ENCODE assay signal across 8 cellular contexts in genomic region chr16:80803341-80804060, GRCh38. TPM values are rescaled to one million over a fixed set of nuclear protein-coding genes. Genes with fewer than 3 reads are reported as not detected.
DNase-seq lines count a peak whose midpoint lies in the region; ATAC-seq and TF ChIP-seq lines count a peak whose summit lies in the region.

No MANE protein-coding gene starts in this region.

- 0% methylated on average over 1 of the region's 88 CpGs for WGBS in mesenchymal stem cell
- 9 to 19% methylated on average over 13 to 47 of the region's 88 CpGs for WGBS in tibial nerve, 2 donors

- no peak overlapping the region for H2AK5ac ChIP-seq in mesenchymal stem cell (ENCODE audit: low read length, severe bottlenecking)

- H2BK5ac ChIP-seq in mesenchymal stem cell (ENCODE audit: low read depth, low read length, poor library complexity, severe bottlenecking): no peak overlapping the region

- H3K18ac ChIP-seq in mesenchymal stem cell (ENCODE audit: low read depth in 1 of 2, low read length in 2 of 2): no peak overlapping the region

- in situ Hi-C loops in GM13976 (cut with MboI; ENCODE audit: low sequenced_read_pairs, unreplicated experiment): loop anchor here (10.0 kb wide), 1 partner anchor 259 kb away; the partner anchor contains the start of gene DYNLRB2

- H3K27ac ChIP-seq in coronary artery: peak overlapping the region in 1 of 2 donors; percentile 74
- H3K27ac ChIP-seq in mesenchymal stem cell (ENCODE audit: low read length, poor library complexity, severe bottlenecking): no peak overlapping the region
- no peak overlapping the region for H3K27ac ChIP-seq in thoracic aorta
- no peak overlapping the region for H3K27ac ChIP-seq in tibial nerve

- no peak for TF ChIP-seq POLR2A in tibial nerve (IDR thresholded peaks at IDR 0.05)

- H3K4me3 ChIP-seq in coronary artery: peak overlapping the region; percentile 95
- H3K4me3 ChIP-seq in mesenchymal stem cell (ENCODE audit: insufficient read depth in 1 of 2, low read depth in 1 of 2, low read length in 2 of 2): peak overlapping the region; percentile 62 to 96
- peak overlapping the region; percentile 69 for H3K4me3 ChIP-seq in thoracic aorta
- H3K4me3 ChIP-seq in tibial nerve: peak overlapping the region in 2 of 4 donors; percentile 46 to 62

- no peak overlapping the region for H3K23ac ChIP-seq in mesenchymal stem cell (ENCODE audit: low read length in 2 of 2)

- no peak overlapping the region for H3K14ac ChIP-seq in mesenchymal stem cell (ENCODE audit: low read length in 2 of 2)

- no peaks in the 10 kb centered on the region for H3K79me1 ChIP-seq in mesenchymal stem cell (replicated peaks; ENCODE audit: low read length, poor library complexity, severe bottlenecking)

- H2BK120ac ChIP-seq in mesenchymal stem cell (ENCODE audit: low read depth, low read length): no peak overlapping the region

- H3K4ac ChIP-seq in mesenchymal stem cell (ENCODE audit: low read depth in 1 of 2, low read length in 2 of 2): no peak overlapping the region

- H3K27me3 ChIP-seq in mesenchymal stem cell (ENCODE audit: control insufficient read depth in 1 of 2, insufficient read depth in 1 of 2, low read length in 2 of 2) (peaks cover 0 to 17% of the 10 kb centered on the region in 2 experiments), thoracic aorta (replicated peaks; ENCODE audit: insufficient read depth) (no peaks in the 10 kb centered on the region), tibial nerve (peaks cover 0 to 9% of the 10 kb centered on the region in 2 donors)

- H4K91ac ChIP-seq in mesenchymal stem cell (ENCODE audit: low read length): no peak overlapping the region

- H3K4me1 ChIP-seq in mesenchymal stem cell (ENCODE audit: control insufficient read depth, insufficient read depth, low read depth, low read length): peaks cover 8% of the 10 kb centered on the region
- peaks cover 0 to 4% of the 10 kb centered on the region in 2 donors for H3K4me1 ChIP-seq in thoracic aorta (ENCODE audit: control insufficient read depth in 1 of 2, low read depth in 2 of 2)
- peaks cover 0 to 5% (median 0%) of the 10 kb centered on the region in 4 donors for H3K4me1 ChIP-seq in tibial nerve

- no peaks in the 10 kb centered on the region for H3K9me3 ChIP-seq in mesenchymal stem cell (ENCODE audit: control insufficient read depth, low read length)
- no peaks in the 10 kb centered on the region for H3K9me3 ChIP-seq in thoracic aorta
- H3K9me3 ChIP-seq in tibial nerve: peaks cover 0 to 11% (median 0%) of the 10 kb centered on the region in 4 donors

- H3K9ac ChIP-seq in mesenchymal stem cell (ENCODE audit: low read length): peak overlapping the region; percentile 42

- H2AFZ ChIP-seq in mesenchymal stem cell (ENCODE audit: low read depth, low read length): no peak overlapping the region

- peak; percentile 27 for ATAC-seq in HG03103 (IDR thresholded peaks at IDR 0.05; ENCODE audit: low read depth, unreplicated experiment)
- no peak for ATAC-seq in thoracic aorta (ENCODE audit: insufficient number of reproducible peaks, low FRiP score, low read depth)

- TF ChIP-seq EP300 in tibial nerve (IDR thresholded peaks at IDR 0.05): no peak

- no peaks in the 10 kb centered on the region for H3K36me3 ChIP-seq in mesenchymal stem cell (ENCODE audit: control insufficient read depth in 1 of 2, insufficient read depth in 2 of 2, low read depth in 1 of 2, low read length in 2 of 2)
- H3K36me3 ChIP-seq in thoracic aorta: no peaks in the 10 kb centered on the region
- no peaks in the 10 kb centered on the region for H3K36me3 ChIP-seq in tibial nerve

- H2BK12ac ChIP-seq in mesenchymal stem cell (ENCODE audit: low read length in 2 of 2): no peak overlapping the region

- peak overlapping the region; percentile 81 for H3K4me2 ChIP-seq in mesenchymal stem cell (ENCODE audit: low read length, poor library complexity, severe bottlenecking)

- TF ChIP-seq CTCF in GM13976 (IDR thresholded peaks at IDR 0.05; ENCODE audit: borderline replicate concordance, control extremely low read depth, extremely low read depth, insufficient read depth, missing control alignments) (peak; percentile 60), coronary artery (IDR thresholded peaks at IDR 0.05) (no peak), thoracic aorta (IDR thresholded peaks at IDR 0.05) (peak; percentile 12), tibial nerve (IDR thresholded peaks at IDR 0.05) (peak in 2 of 5 experiments; percentile 11 to 42)

- no peak overlapping the region for H2BK15ac ChIP-seq in mesenchymal stem cell (ENCODE audit: low read depth, poor library complexity, severe bottlenecking)

- H4K8ac ChIP-seq in mesenchymal stem cell (ENCODE audit: low read length): no peak overlapping the region

- DNase-seq in GM13976 (ENCODE audit: low spot score): peak; percentile 72
- peak; percentile 5 for DNase-seq in activated CD4-positive, CD25-positive, alpha-beta regulatory T cell treated with anti-CD3 and anti-CD28 coated beads, Interleukin-2, amount 50 U/mL, for 16 hours (ENCODE audit: low read depth, low spot score)
- DNase-seq in coronary artery (ENCODE audit: low spot score): no peak
- DNase-seq in mesenchymal stem cell: peak; percentile 6
- DNase-seq in thoracic aorta (ENCODE audit: low spot score): no peak
- no peak for DNase-seq in KG1 (lab: John Stamatoyannopoulos, UW)
- no peak for DNase-seq in tibial nerve (ENCODE audit: low spot score in 2 of 2)

RNA-seq across cellular contexts. Expression of gene CDYL2, which starts 0.9 kb away (rescaled TPM):
- polyA plus RNA-seq in mesenchymal stem cell (2013, experiment 1 of 2): 0.22 TPM
- polyA plus RNA-seq in mesenchymal stem cell (2013, experiment 2 of 2): 0.42 TPM
- 10 to 100 TPM in 1 of 2 donors, 1 to 10 TPM in 1; 4.6 to 20.4 TPM for total RNA-seq in thoracic aorta
- 1 to 10 TPM; 2.2 to 5.7 (median 3.2) TPM for total RNA-seq in tibial nerve

Comparison
In these comparisons a context has a peak if more than half of its experiments do, and no peak if none do; other contexts are left out.
1. DNase-seq: peak in GM13976 (single experiment), activated CD4-positive, CD25-positive, alpha-beta regulatory T cell treated with anti-CD3 and anti-CD28 coated beads, Interleukin-2, amount 50 U/mL, for 16 hours (single experiment) and mesenchymal stem cell (single experiment); none in coronary artery (single experiment), thoracic aorta (single experiment), KG1 (single experiment) and tibial nerve (0 of 2).